8 cellular contexts compared by ENCODE assay signal in the genomic region with DNA sequence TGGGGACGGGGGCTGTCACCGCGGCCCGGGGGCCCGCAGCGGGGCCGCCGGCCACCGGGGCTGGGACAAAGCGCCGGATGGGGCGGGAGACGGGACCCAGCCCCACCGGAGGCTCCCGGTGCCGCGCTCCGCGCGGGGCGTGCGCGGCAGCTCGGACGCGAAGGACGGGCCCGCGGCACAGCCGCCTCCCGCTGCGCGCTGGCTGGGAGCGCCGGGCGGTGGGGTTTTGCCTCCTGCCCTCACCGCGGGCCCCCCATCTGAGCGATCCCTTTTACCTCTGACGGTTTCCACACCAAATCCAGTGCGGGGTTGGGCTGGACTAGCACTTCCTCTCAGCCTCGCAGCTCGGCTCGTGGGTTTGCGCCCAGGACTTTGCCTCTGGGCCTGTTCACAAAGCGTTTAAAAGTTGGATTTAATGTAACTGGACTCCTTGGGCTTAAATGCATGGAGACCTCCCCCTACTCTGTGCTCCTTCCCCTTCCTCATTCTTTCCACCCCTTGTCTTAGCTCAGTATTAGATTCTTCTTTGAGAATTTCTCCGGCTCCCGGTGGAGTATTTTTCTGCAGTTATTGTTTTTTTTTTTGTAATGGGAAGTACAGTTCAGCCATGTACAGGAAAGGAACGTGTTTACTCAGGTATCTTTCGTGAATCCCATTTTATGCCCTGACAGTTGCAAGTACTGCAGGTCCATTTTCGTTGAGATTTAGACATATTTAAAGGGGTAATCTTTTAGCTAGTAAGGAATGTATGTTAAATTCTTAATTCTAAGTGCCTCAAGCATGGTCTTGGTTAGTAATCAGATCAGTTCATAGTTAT. TPM values are rescaled to one million over a fixed set of nuclear protein-coding genes. Genes with fewer than 3 reads are reported as not detected.
DNase-seq lines count a peak whose midpoint lies in the region; ATAC-seq and TF ChIP-seq lines count a peak whose summit lies in the region.

No MANE protein-coding gene starts in this region.

- peaks cover 4% of the 10 kb centered on the region for H3K36me3 Mint-ChIP-seq in activated CD4-positive, alpha-beta T cell treated with anti-CD3 and anti-CD28 coated beads, Interleukin-2, amount 10 ng/mL, durations not matched to agents 7 days and 5 days (ENCODE audit: low read depth)
- H3K36me3 Mint-ChIP-seq in endodermal cell (ENCODE audit: low read depth), result no peaks in the 10 kb centered on the region

- no peak overlapping the region for H2BK15ac ChIP-seq in mesendoderm (replicated peaks; ENCODE audit: low read depth)

- H3K4me1 ChIP-seq in endodermal cell (ENCODE audit: control insufficient read depth, insufficient read depth, low read length) (no peaks in the 10 kb centered on the region), mesendoderm (ENCODE audit: control insufficient read depth, low read depth, low read length) (peaks cover 2% of the 10 kb centered on the region)

- H3K9me3 ChIP-seq in endodermal cell (ENCODE audit: control insufficient read depth, low read length), result no peaks in the 10 kb centered on the region

- H2BK5ac ChIP-seq in mesendoderm (ENCODE audit: low read length), result no peak overlapping the region

- DNase-seq in ACHN (peak; percentile 50), NCI-H2227 (lab: John Stamatoyannopoulos, UW; ENCODE audit: unreplicated experiment) (peak; percentile 62), endodermal cell (peak; percentile 76), mesendoderm (peak; percentile 55)
- peak; percentile 11 for DNase-seq in activated CD4-positive, alpha-beta T cell treated with anti-CD3 and anti-CD28 coated beads, Interleukin-2, amount 10 ng/mL, durations not matched to agents 7 days and 5 days
- peak in 1 of 2 donors; percentile 42 for DNase-seq in stimulated activated naive CD8-positive, alpha-beta T cell treated with anti-CD3 and anti-CD28 coated beads, Interleukin-15, amount 100 ng/mL, for 72 hours

- H3K27me3 Mint-ChIP-seq in activated CD4-positive, alpha-beta T cell treated with anti-CD3 and anti-CD28 coated beads, Interleukin-2, amount 10 ng/mL, durations not matched to agents 7 days and 5 days, result peaks cover 57% of the 10 kb centered on the region
- peaks cover 3% of the 10 kb centered on the region for H3K27me3 Mint-ChIP-seq in endodermal cell (ENCODE audit: insufficient read depth)
- peaks cover 68% of the 10 kb centered on the region for H3K27me3 Mint-ChIP-seq in stimulated activated naive CD8-positive, alpha-beta T cell treated with anti-CD3 and anti-CD28 coated beads, Interleukin-15, amount 100 ng/mL, for 72 hours

- H3K27ac Mint-ChIP-seq in activated CD4-positive, alpha-beta T cell treated with anti-CD3 and anti-CD28 coated beads, Interleukin-2, amount 10 ng/mL, durations not matched to agents 7 days and 5 days, result no peak overlapping the region
- peak overlapping the region; percentile 82 for H3K27ac Mint-ChIP-seq in endodermal cell
- H3K27ac Mint-ChIP-seq in stimulated activated naive CD8-positive, alpha-beta T cell treated with anti-CD3 and anti-CD28 coated beads, Interleukin-15, amount 100 ng/mL, for 72 hours, result peak overlapping the region in 1 of 2 donors; percentile 4

- H3K27me3 ChIP-seq in endodermal cell (ENCODE audit: control insufficient read depth, insufficient read depth, low read length, poor library complexity, severe bottlenecking) (no peaks in the 10 kb centered on the region), mesendoderm (ENCODE audit: insufficient read depth, low read length, poor library complexity) (no peaks in the 10 kb centered on the region)

- H3K23ac ChIP-seq in mesendoderm (ENCODE audit: low read length), result no peak overlapping the region

- POLR2A ChIA-PET in activated CD4-positive, alpha-beta T cell treated with anti-CD3 and anti-CD28 coated beads, Interleukin-2, amount 10 ng/mL, durations not matched to agents 7 days and 5 days (lab: Charles Lee), result no interaction called here

- peaks cover 3% of the 10 kb centered on the region for H3K79me2 ChIP-seq in mesendoderm (ENCODE audit: control insufficient read depth, insufficient read depth, low read length)

- H3K4me3 ChIP-seq in endodermal cell (ENCODE audit: low read length) (peak overlapping the region; percentile 89), mesendoderm (ENCODE audit: low read length) (peak overlapping the region; percentile 75)

- H3K9me3 Mint-ChIP-seq in activated CD4-positive, alpha-beta T cell treated with anti-CD3 and anti-CD28 coated beads, Interleukin-2, amount 10 ng/mL, durations not matched to agents 7 days and 5 days, result no peaks in the 10 kb centered on the region
- H3K9me3 Mint-ChIP-seq in endodermal cell, result no peaks in the 10 kb centered on the region
- no peaks in the 10 kb centered on the region for H3K9me3 Mint-ChIP-seq in stimulated activated naive CD8-positive, alpha-beta T cell treated with anti-CD3 and anti-CD28 coated beads, Interleukin-15, amount 100 ng/mL, for 72 hours

- in situ Hi-C loops in ACHN (cut with HindIII; ENCODE audit: low pct_ligation_motif_present, low pct_unique_long_range_greater_than_20kb, low sequenced_read_pairs), result no loop called here

- H3K79me1 ChIP-seq in mesendoderm (ENCODE audit: low read length), result no peaks in the 10 kb centered on the region

- peak overlapping the region; percentile 72 for H3K9ac ChIP-seq in endodermal cell (ENCODE audit: extremely low read depth, low read length, poor library complexity, severe bottlenecking)
- peak overlapping the region; percentile 85 for H3K9ac ChIP-seq in mesendoderm (ENCODE audit: low read length)

- H3K4me3 Mint-ChIP-seq in activated CD4-positive, alpha-beta T cell treated with anti-CD3 and anti-CD28 coated beads, Interleukin-2, amount 10 ng/mL, durations not matched to agents 7 days and 5 days, result peak overlapping the region; percentile 78
- peak overlapping the region; percentile 81 for H3K4me3 Mint-ChIP-seq in endodermal cell
- H3K4me3 Mint-ChIP-seq in stimulated activated naive CD8-positive, alpha-beta T cell treated with anti-CD3 and anti-CD28 coated beads, Interleukin-15, amount 100 ng/mL, for 72 hours, result peak overlapping the region; percentile 79 to 81

- no peaks in the 10 kb centered on the region for H3K36me3 ChIP-seq in endodermal cell (ENCODE audit: control insufficient read depth, insufficient read depth, low read length)
- H3K36me3 ChIP-seq in mesendoderm (ENCODE audit: control insufficient read depth, insufficient read depth, low read length), result no peaks in the 10 kb centered on the region

- H3K4me1 Mint-ChIP-seq in activated CD4-positive, alpha-beta T cell treated with anti-CD3 and anti-CD28 coated beads, Interleukin-2, amount 10 ng/mL, durations not matched to agents 7 days and 5 days, result peaks cover 16% of the 10 kb centered on the region
- H3K4me1 Mint-ChIP-seq in endodermal cell, result peaks cover 21% of the 10 kb centered on the region
- peaks cover 19% of the 10 kb centered on the region for H3K4me1 Mint-ChIP-seq in stimulated activated naive CD8-positive, alpha-beta T cell treated with anti-CD3 and anti-CD28 coated beads, Interleukin-15, amount 100 ng/mL, for 72 hours

- H3K4ac ChIP-seq in mesendoderm (ENCODE audit: low read depth, low read length), result peak overlapping the region; percentile 71

- H3K18ac ChIP-seq in mesendoderm (ENCODE audit: low read length), result peak overlapping the region; percentile 95

- peak overlapping the region; percentile 93 for H3K56ac ChIP-seq in mesendoderm (ENCODE audit: low read length)

- H3K4me2 ChIP-seq in mesendoderm (ENCODE audit: low read length), result peak overlapping the region; percentile 79

- H2BK120ac ChIP-seq in mesendoderm (ENCODE audit: low read depth, low read length), result no peak overlapping the region

- peak; percentile 9 for ATAC-seq in GM18499 (IDR thresholded peaks at IDR 0.05; ENCODE audit: insufficient read depth, unreplicated experiment)
- peak; percentile 25 for ATAC-seq in HG02970 (IDR thresholded peaks at IDR 0.05; ENCODE audit: low FRiP score, unreplicated experiment)
- ATAC-seq in stimulated activated naive CD8-positive, alpha-beta T cell treated with anti-CD3 and anti-CD28 coated beads, Interleukin-15, amount 100 ng/mL, for 72 hours, result peak; percentile 68

- 2 to 7% methylated on average over 12 to 51 of the region's 51 CpGs for WGBS in endodermal cell (ENCODE audit: insufficient coverage in 1 of 2, insufficient read length in 1 of 2), 2 experiments
- WGBS in mesendoderm (ENCODE audit: extremely low coverage, insufficient coverage, low lambda C conversion rate), result no CpG with 5 or more reads among the region's 51 CpGs

- no peak overlapping the region for H4K5ac ChIP-seq in mesendoderm (ENCODE audit: low read length)

- CTCF ChIA-PET in activated CD4-positive, alpha-beta T cell treated with anti-CD3 and anti-CD28 coated beads, Interleukin-2, amount 10 ng/mL, durations not matched to agents 7 days and 5 days (lab: Charles Lee), result interaction anchor here (0.8 to 1.9 kb wide), 5 partner anchors 10 to 246 kb away, joined by 3 to 6 read pairs (median 3); a partner anchor contains a TSS

- no peak for TF ChIP-seq CTCF in endodermal cell (conservative IDR thresholded peaks at IDR 0.05)

- H3K27ac ChIP-seq in endodermal cell (ENCODE audit: low read depth, low read length) (peak overlapping the region; percentile 88), mesendoderm (ENCODE audit: low read depth, low read length) (peak overlapping the region; percentile 68)

- H4K8ac ChIP-seq in mesendoderm (ENCODE audit: low read depth, low read length), result peak overlapping the region; percentile 88

- no peak overlapping the region for H2AK5ac ChIP-seq in mesendoderm (ENCODE audit: low read length)

RNA-seq across cellular contexts. Expression of a gene that starts 0.7 kb away (rescaled TPM):
- under 1 TPM; 0.57 to 0.92 TPM for total RNA-seq in activated CD4-positive, alpha-beta T cell treated with anti-CD3 and anti-CD28 coated beads, Interleukin-2, amount 10 ng/mL, durations not matched to agents 7 days and 5 days
- total RNA-seq in endodermal cell, result 10 to 100 TPM; 16.8 to 18.5 TPM
- 13.1 TPM for polyA plus RNA-seq in endodermal cell (2013, experiment 1 of 2)
- 12.4 TPM for polyA plus RNA-seq in endodermal cell (2013, experiment 2 of 2)
- 8.6 TPM for polyA plus RNA-seq in mesendoderm (2013, experiment 1 of 2)
- polyA plus RNA-seq in mesendoderm (2013, experiment 2 of 2), result 7.9 TPM

Comparison
In these comparisons a context has a peak if more than half of its experiments do, and no peak if none do; other contexts are left out.
1. ATAC-seq: peak in every context shown above with its lines; median percentile 68 in stimulated activated naive CD8-positive, alpha-beta T cell treated with anti-CD3 and anti-CD28 coated beads, Interleukin-15, amount 100 ng/mL, for 72 hours; 25 in HG02970; 9 in GM18499.
2. RNA of a gene that starts 0.7 kb away (total RNA-seq): 16.8 to 18.5 TPM in endodermal cell; 0.57 to 0.92 TPM in activated CD4-positive, alpha-beta T cell treated with anti-CD3 and anti-CD28 coated beads, Interleukin-2, amount 10 ng/mL, durations not matched to agents 7 days and 5 days; every median in the first group is over 4 times any median in the second.
3. Peak in every context shown above with its lines, with median percentiles within 50 percentile points of each other: H3K4me3 Mint-ChIP-seq.